Comparison of ENCODE assay signal across 19 cellular contexts in the genomic region with DNA sequence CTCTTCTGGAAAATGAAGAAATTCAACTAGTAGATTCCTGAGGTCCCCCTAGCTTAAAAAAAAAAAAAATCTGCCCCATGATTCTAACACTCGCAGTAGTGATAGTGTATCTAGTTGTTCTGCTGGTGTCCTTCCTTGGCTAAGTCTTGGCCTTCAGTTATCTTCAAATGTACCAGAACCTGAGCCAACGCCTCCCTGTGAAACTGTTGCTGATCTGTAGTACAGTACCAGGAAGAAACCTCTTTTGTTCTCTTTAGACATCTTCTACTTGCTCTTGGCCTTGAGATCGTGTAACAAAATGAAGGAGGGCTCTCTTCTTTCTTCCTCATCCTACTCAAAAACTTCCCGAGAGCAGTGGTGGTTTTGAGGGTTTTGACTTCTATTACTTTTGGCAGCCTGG. TPM values are rescaled to one million over a fixed set of nuclear protein-coding genes. Genes with fewer than 3 reads are reported as not detected.
"Had no signal": no experiment of that assay in that cellular context is flagged by ENCODE, and none has a peak within 500 bp of the region (broad histone marks: within the 10 kb centered on the region; RNA-seq: fewer than 3 reads in every experiment).

No MANE protein-coding gene starts in this region.

- H3K27ac ChIP-seq: dorsolateral prefrontal cortex, epithelial cell of prostate, left ventricle myocardium inferior, upper lobe of right lung had no signal

- H3K27ac Mint-ChIP-seq: activated CD4-positive, alpha-beta memory T cell treated with anti-CD3 and anti-CD28 coated beads, Interleukin-2, amount 10 ng/mL, durations not matched to agents 7 days and 5 days; activated CD8-positive, alpha-beta memory T cell treated with anti-CD3 and anti-CD28 coated beads, Interleukin-2, amount 10 ng/mL, durations not matched to agents 7 days and 5 days; activated naive CD8-positive, alpha-beta T cell treated with anti-CD3 and anti-CD28 coated beads, Interleukin-2, amount 10 ng/mL, durations not matched to agents 7 days and 5 days; endodermal cell; WTC11 had no signal

- DNase-seq: activated CD4-positive, alpha-beta memory T cell treated with anti-CD3 and anti-CD28 coated beads, Interleukin-2, amount 10 ng/mL, durations not matched to agents 7 days and 5 days; activated CD4-positive, alpha-beta T cell treated with anti-CD3 and anti-CD28 coated beads for 4 hours; activated CD8-positive, alpha-beta memory T cell treated with anti-CD3 and anti-CD28 coated beads, Interleukin-2, amount 10 ng/mL, durations not matched to agents 7 days and 5 days; activated naive CD8-positive, alpha-beta T cell treated with anti-CD3 and anti-CD28 coated beads, Interleukin-2, amount 10 ng/mL, durations not matched to agents 7 days and 5 days; amygdala; dorsolateral prefrontal cortex; endodermal cell; foreskin melanocyte; glutamatergic neuron; left ventricle myocardium inferior; mesendoderm; naive thymus-derived CD8-positive, alpha-beta T cell; nucleus accumbens; stimulated activated CD4-positive, alpha-beta T cell treated with anti-CD3 and anti-CD28 coated beads, Interleukin-2, amount 100 ng/mL, for 24 hours; SW 1271; upper lobe of right lung had no signal

- H3K4me3 ChIP-seq: dorsolateral prefrontal cortex, left ventricle myocardium inferior, upper lobe of right lung had no signal

- H3K36me3 Mint-ChIP-seq: WTC11 had no signal

- ATAC-seq: activated CD8-positive, alpha-beta memory T cell treated with anti-CD3 and anti-CD28 coated beads, Interleukin-2, amount 10 ng/mL, durations not matched to agents 7 days and 5 days; naive thymus-derived CD8-positive, alpha-beta T cell; upper lobe of right lung; WTC11 had no signal

- H3K36me3 ChIP-seq: upper lobe of right lung had no signal

- H3K27me3 Mint-ChIP-seq: activated CD8-positive, alpha-beta memory T cell treated with anti-CD3 and anti-CD28 coated beads, Interleukin-2, amount 10 ng/mL, durations not matched to agents 7 days and 5 days had no signal

- H3K4me3 Mint-ChIP-seq: activated CD4-positive, alpha-beta memory T cell treated with anti-CD3 and anti-CD28 coated beads, Interleukin-2, amount 10 ng/mL, durations not matched to agents 7 days and 5 days; activated CD8-positive, alpha-beta memory T cell treated with anti-CD3 and anti-CD28 coated beads, Interleukin-2, amount 10 ng/mL, durations not matched to agents 7 days and 5 days; activated naive CD8-positive, alpha-beta T cell treated with anti-CD3 and anti-CD28 coated beads, Interleukin-2, amount 10 ng/mL, durations not matched to agents 7 days and 5 days; endodermal cell; naive thymus-derived CD8-positive, alpha-beta T cell; WTC11 had no signal

- H3K27me3 ChIP-seq: dorsolateral prefrontal cortex, upper lobe of right lung had no signal

- H3K9me3 ChIP-seq: upper lobe of right lung had no signal

- H3K4me1 Mint-ChIP-seq: activated CD4-positive, alpha-beta memory T cell treated with anti-CD3 and anti-CD28 coated beads, Interleukin-2, amount 10 ng/mL, durations not matched to agents 7 days and 5 days; activated naive CD8-positive, alpha-beta T cell treated with anti-CD3 and anti-CD28 coated beads, Interleukin-2, amount 10 ng/mL, durations not matched to agents 7 days and 5 days; endodermal cell; WTC11 had no signal

RNA-seq across cellular contexts. Expression of a gene that starts 31.0 kb away (rescaled TPM):
- total RNA-seq: endodermal cell, kidney epithelial cell had no signal
